ENCODE assay signal across 14 cellular contexts in the genomic region with DNA sequence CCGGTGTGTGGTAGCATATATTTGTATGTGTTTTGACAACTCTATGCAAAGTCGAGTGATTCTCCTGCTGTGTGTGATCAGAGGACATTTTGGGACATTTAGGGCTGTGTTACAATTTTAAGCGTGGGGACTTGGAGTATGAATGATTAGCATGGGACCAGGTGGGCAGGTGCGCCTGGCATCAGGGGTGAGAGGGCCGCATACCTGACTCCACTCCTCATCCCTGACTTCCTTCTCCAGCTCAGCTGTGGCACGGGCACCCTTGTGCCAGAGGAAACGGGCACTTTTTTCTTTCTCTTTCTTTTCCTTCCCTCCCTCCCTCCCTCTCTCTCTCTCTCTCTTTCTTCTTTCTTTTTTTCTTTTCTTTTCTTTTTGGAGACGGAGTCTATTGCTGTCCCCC.
"Had no signal": no experiment of that assay in that cellular context is flagged by ENCODE, and none has a peak within 500 bp of the region (broad histone marks: within the 10 kb centered on the region; RNA-seq: fewer than 3 reads in every experiment).

No MANE protein-coding gene starts in this region.

- H3K36me3 Mint-ChIP-seq: naive thymus-derived CD8-positive, alpha-beta T cell had no signal

- H3K27me3 Mint-ChIP-seq: activated CD4-positive, alpha-beta memory T cell treated with anti-CD3 and anti-CD28 coated beads, Interleukin-2, amount 10 ng/mL, durations not matched to agents 7 days and 5 days; naive thymus-derived CD8-positive, alpha-beta T cell had no signal

- DNase-seq: activated CD4-positive, alpha-beta memory T cell treated with anti-CD3 and anti-CD28 coated beads, Interleukin-2, amount 10 ng/mL, durations not matched to agents 7 days and 5 days; activated CD4-positive, alpha-beta T cell treated with anti-CD3 and anti-CD28 coated beads for 1 hour; activated naive CD4-positive, alpha-beta T cell treated with anti-CD3 and anti-CD28 coated beads, Interleukin-2, amount 50 U/mL, for 16 hours; endodermal cell; hypothalamus; mammary epithelial cell; naive thymus-derived CD8-positive, alpha-beta T cell; stimulated activated CD4-positive, alpha-beta T cell treated with anti-CD3 and anti-CD28 coated beads, Interleukin-12 subunit alpha, Interleukin-12 subunit beta, amount 100 ng/mL, for 4 hours; stimulated activated naive CD8-positive, alpha-beta T cell treated with anti-CD3 and anti-CD28 coated beads, Interleukin-15, Interleukin-2, amounts not matched to agents 100 U/mL and 50 U/mL, for 24 hours had no signal

- H3K27me3 ChIP-seq: body of pancreas, neutrophil had no signal

- H3K9me3 Mint-ChIP-seq: activated CD4-positive, alpha-beta memory T cell treated with anti-CD3 and anti-CD28 coated beads, Interleukin-2, amount 10 ng/mL, durations not matched to agents 7 days and 5 days; activated T-helper 1 cell treated with anti-CD3 and anti-CD28 coated beads, Interleukin-12 subunit alpha, Interleukin-12 subunit beta, Interleukin-2, Interleukin-4 antibody, amounts not matched to agents 30 ng/mL and 10 ng/mL and 1 ng/mL, durations not matched to agents 14 hours and 24 hours and 36 hours; endodermal cell; naive thymus-derived CD8-positive, alpha-beta T cell had no signal

- H3K9me3 ChIP-seq: body of pancreas, neutrophil, psoas muscle, thoracic aorta had no signal

- H3K4me3 Mint-ChIP-seq: activated CD4-positive, alpha-beta memory T cell treated with anti-CD3 and anti-CD28 coated beads, Interleukin-2, amount 10 ng/mL, durations not matched to agents 7 days and 5 days; activated T-helper 1 cell treated with anti-CD3 and anti-CD28 coated beads, Interleukin-12 subunit alpha, Interleukin-12 subunit beta, Interleukin-2, Interleukin-4 antibody, amounts not matched to agents 30 ng/mL and 10 ng/mL and 1 ng/mL, durations not matched to agents 14 hours and 24 hours and 36 hours; endodermal cell; naive thymus-derived CD8-positive, alpha-beta T cell had no signal

- H3K27ac ChIP-seq: body of pancreas, neutrophil, psoas muscle, thoracic aorta had no signal

- ATAC-seq: naive thymus-derived CD8-positive, alpha-beta T cell; psoas muscle; stimulated activated naive CD8-positive, alpha-beta T cell treated with anti-CD3 and anti-CD28 coated beads, Interleukin-15, Interleukin-2, amounts not matched to agents 100 U/mL and 50 U/mL, for 24 hours had no signal

- H3K4me3 ChIP-seq: body of pancreas, psoas muscle, thoracic aorta had no signal

- H3K36me3 ChIP-seq: neutrophil, thoracic aorta had no signal

- H3K4me1 ChIP-seq: psoas muscle had no signal

- H3K27ac Mint-ChIP-seq: activated CD4-positive, alpha-beta memory T cell treated with anti-CD3 and anti-CD28 coated beads, Interleukin-2, amount 10 ng/mL, durations not matched to agents 7 days and 5 days; activated T-helper 1 cell treated with anti-CD3 and anti-CD28 coated beads, Interleukin-12 subunit alpha, Interleukin-12 subunit beta, Interleukin-2, Interleukin-4 antibody, amounts not matched to agents 30 ng/mL and 10 ng/mL and 1 ng/mL, durations not matched to agents 14 hours and 24 hours and 36 hours; endodermal cell had no signal

- H3K4me1 Mint-ChIP-seq: activated CD4-positive, alpha-beta memory T cell treated with anti-CD3 and anti-CD28 coated beads, Interleukin-2, amount 10 ng/mL, durations not matched to agents 7 days and 5 days had no signal
